In the genomic region with DNA sequence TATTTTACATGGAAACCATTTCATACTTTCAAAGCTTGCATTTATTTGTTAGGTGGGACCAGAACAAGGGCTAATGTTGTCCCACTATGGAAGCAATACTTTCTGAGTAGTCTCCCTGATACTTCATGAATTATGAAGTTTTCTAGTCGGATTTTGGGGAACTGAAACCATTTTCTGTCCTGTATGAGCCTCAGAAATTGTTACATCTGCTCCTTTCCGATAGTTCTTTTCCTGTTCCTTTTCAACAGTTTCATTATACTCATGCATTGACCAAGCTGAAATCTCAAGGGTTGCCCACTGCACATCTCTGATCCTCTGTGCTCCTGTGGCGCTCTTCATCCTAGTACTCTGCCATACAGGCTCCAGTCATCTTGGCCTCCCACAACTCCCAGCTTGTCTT, we compare ENCODE assay signal across 26 cellular contexts. TPM values are rescaled to one million over a fixed set of nuclear protein-coding genes. Genes with fewer than 3 reads are reported as not detected.
DNase-seq lines count a peak whose midpoint lies in the region; ATAC-seq, FAIRE-seq and TF ChIP-seq lines count a peak whose summit lies in the region.
"Had no signal": no experiment of that assay in that cellular context is flagged by ENCODE, and none has a peak within 500 bp of the region (broad histone marks: within the 10 kb centered on the region; RNA-seq: fewer than 3 reads in every experiment).

No MANE protein-coding gene starts in this region.

- H3K4me3 Mint-ChIP-seq in stimulated activated memory B cell treated with anti-CD40 and anti-IgM and Interleukin-4, amounts not matched to agents 10 μg/mL and 1 μg/mL and 100 μg/mL, for 72 hours, result no peak overlapping the region
- H3K4me3 Mint-ChIP-seq in activated CD4-positive, alpha-beta T cell treated with anti-CD3 and anti-CD28 coated beads, Interleukin-2, amount 10 ng/mL, durations not matched to agents 7 days and 5 days, result no peak overlapping the region
- H3K4me3 Mint-ChIP-seq: activated CD4-positive, alpha-beta memory T cell treated with anti-CD3 and anti-CD28 coated beads for 36 hours; CD8-positive, alpha-beta T cell had no signal

- H3K9me3 ChIP-seq in Karpas-422 (ENCODE audit: low read length), result no peaks in the 10 kb centered on the region
- H3K9me3 ChIP-seq in OCI-LY3 (ENCODE audit: insufficient read depth, low read length), result no peaks in the 10 kb centered on the region
- H3K9me3 ChIP-seq in small intestine (ENCODE audit: control insufficient read depth, low read depth), result no peaks in the 10 kb centered on the region
- H3K9me3 ChIP-seq: breast epithelium, thyroid gland had no signal

- peaks cover 65% of the 10 kb centered on the region for H3K27me3 Mint-ChIP-seq in stimulated activated memory B cell treated with anti-CD40 and anti-IgM and Interleukin-4, amounts not matched to agents 10 μg/mL and 1 μg/mL and 100 μg/mL, for 72 hours
- peaks cover 62% of the 10 kb centered on the region for H3K27me3 Mint-ChIP-seq in activated CD4-positive, alpha-beta T cell treated with anti-CD3 and anti-CD28 coated beads, Interleukin-2, amount 10 ng/mL, durations not matched to agents 7 days and 5 days

- FAIRE-seq in small intestine (lab: Jason Lieb, UNC), result no peak
- FAIRE-seq: G401.6, H54 had no signal

- H4K20me1 ChIP-seq in Karpas-422 (ENCODE audit: insufficient read depth, low read depth, low read length) (no peaks in the 10 kb centered on the region), OCI-LY3 (ENCODE audit: insufficient read depth, low read length) (no peaks in the 10 kb centered on the region)

- POLR2A ChIA-PET in activated CD4-positive, alpha-beta T cell treated with anti-CD3 and anti-CD28 coated beads, Interleukin-2, amount 10 ng/mL, durations not matched to agents 7 days and 5 days (lab: Charles Lee), result no interaction called here

- H3K4me2 ChIP-seq in Karpas-422 (ENCODE audit: low read depth, low read length, poor library complexity, severe bottlenecking), result no peak overlapping the region
- peak overlapping the region; percentile 59 for H3K4me2 ChIP-seq in OCI-LY3 (ENCODE audit: low read length)

- H3K9ac ChIP-seq in Karpas-422 (ENCODE audit: low read length) (no peak overlapping the region), OCI-LY3 (ENCODE audit: low read length) (no peak overlapping the region)

- H3K4me1 Mint-ChIP-seq in stimulated activated memory B cell treated with anti-CD40 and anti-IgM and Interleukin-4, amounts not matched to agents 10 μg/mL and 1 μg/mL and 100 μg/mL, for 72 hours, result peaks cover 10% of the 10 kb centered on the region
- no peaks in the 10 kb centered on the region for H3K4me1 Mint-ChIP-seq in activated CD4-positive, alpha-beta T cell treated with anti-CD3 and anti-CD28 coated beads, Interleukin-2, amount 10 ng/mL, durations not matched to agents 7 days and 5 days

- DNase-seq in Karpas-422 (peak; percentile 43), small intestine (no peak), glomerular visceral epithelial cell (ENCODE audit: extremely low spot score) (no peak)
- no peak for DNase-seq in activated CD4-positive, alpha-beta T cell treated with anti-CD3 and anti-CD28 coated beads, Interleukin-2, amount 10 ng/mL, durations not matched to agents 7 days and 5 days
- DNase-seq: activated CD4-positive, alpha-beta memory T cell treated with anti-CD3 and anti-CD28 coated beads for 36 hours; activated CD4-positive, CD25-positive, alpha-beta regulatory T cell; activated gamma-delta T cell; CD8-positive, alpha-beta T cell; glutamatergic neuron; kidney glomerular epithelial cell; NCI-H1417 treated with DMSO at 0.1 percent for 48 hours; NCI-H2107; NK-92 treated with Interleukin-12 subunit alpha and Interleukin-12 subunit beta, amount 100 ng/mL, for 24 hours; stimulated activated CD4-positive, alpha-beta T cell treated with anti-CD3 and anti-CD28 coated beads, Interleukin-2, amount 100 ng/mL, for 48 hours; stimulated activated naive CD8-positive, alpha-beta T cell treated with anti-CD3 and anti-CD28 coated beads, Interleukin-15, Interleukin-2, amounts not matched to agents 100 U/mL and 50 U/mL, for 24 hours; thyroid gland had no signal

- no peaks in the 10 kb centered on the region for H3K4me1 ChIP-seq in Karpas-422 (ENCODE audit: low read length)
- peaks cover 11% of the 10 kb centered on the region for H3K4me1 ChIP-seq in OCI-LY3 (ENCODE audit: low read length)
- no peaks in the 10 kb centered on the region for H3K4me1 ChIP-seq in small intestine (ENCODE audit: control insufficient read depth in 2 of 2, insufficient read depth in 1 of 2, low read depth in 1 of 2, low read length in 1 of 2)
- H3K4me1 ChIP-seq: breast epithelium had no signal

- no peak for TF ChIP-seq CTCF in OCI-LY3 (IDR thresholded peaks at IDR 0.05; ENCODE audit: low read depth, low read length)

- no peaks in the 10 kb centered on the region for H3K27me3 ChIP-seq in Karpas-422 (ENCODE audit: low read length)
- peaks cover 48% of the 10 kb centered on the region for H3K27me3 ChIP-seq in OCI-LY3 (ENCODE audit: low read depth, low read length)
- H3K27me3 ChIP-seq in small intestine (ENCODE audit: control insufficient read depth in 2 of 2, insufficient read depth in 2 of 2, low read length in 2 of 2), result peaks cover 0 to 15% of the 10 kb centered on the region in 2 donors
- H3K27me3 ChIP-seq: thyroid gland had no signal

- no peak overlapping the region for H2AFZ ChIP-seq in Karpas-422 (ENCODE audit: low read length)
- no peak overlapping the region for H2AFZ ChIP-seq in OCI-LY3 (ENCODE audit: low read depth, low read length)

- H3K4me3 ChIP-seq in Karpas-422 (ENCODE audit: low read length) (no peak overlapping the region), OCI-LY3 (ENCODE audit: low read length) (no peak overlapping the region), small intestine (ENCODE audit: low read depth in 1 of 2, low read length in 2 of 2) (no peak overlapping the region)
- H3K4me3 ChIP-seq: breast epithelium, skin epidermis, thyroid gland had no signal

- no peak overlapping the region for H3K27ac Mint-ChIP-seq in stimulated activated memory B cell treated with anti-CD40 and anti-IgM and Interleukin-4, amounts not matched to agents 10 μg/mL and 1 μg/mL and 100 μg/mL, for 72 hours
- no peak overlapping the region for H3K27ac Mint-ChIP-seq in activated CD4-positive, alpha-beta T cell treated with anti-CD3 and anti-CD28 coated beads, Interleukin-2, amount 10 ng/mL, durations not matched to agents 7 days and 5 days
- H3K27ac Mint-ChIP-seq: activated CD4-positive, alpha-beta memory T cell treated with anti-CD3 and anti-CD28 coated beads for 36 hours; CD8-positive, alpha-beta T cell had no signal

- CTCF ChIA-PET in activated CD4-positive, alpha-beta T cell treated with anti-CD3 and anti-CD28 coated beads, Interleukin-2, amount 10 ng/mL, durations not matched to agents 7 days and 5 days (lab: Charles Lee), result interaction anchor here (0.7 kb wide), 1 partner anchor 22 kb away, joined by 3 read pairs; no protein-coding TSS in a partner anchor

- ATAC-seq in GM18868 (IDR thresholded peaks at IDR 0.05; ENCODE audit: unreplicated experiment), result peak; percentile 59
- peak; percentile 51 for ATAC-seq in stimulated activated memory B cell treated with anti-CD40 and anti-IgM and Interleukin-4, amounts not matched to agents 10 μg/mL and 1 μg/mL and 100 μg/mL, for 72 hours
- ATAC-seq in HG03520 (IDR thresholded peaks at IDR 0.05; ENCODE audit: unreplicated experiment), result no peak
- ATAC-seq: CD8-positive, alpha-beta T cell; stimulated activated naive CD8-positive, alpha-beta T cell treated with anti-CD3 and anti-CD28 coated beads, Interleukin-15, Interleukin-2, amounts not matched to agents 100 U/mL and 50 U/mL, for 24 hours had no signal

- H3K9me2 ChIP-seq in Karpas-422 (replicated peaks; ENCODE audit: insufficient read depth, low read length), result no peaks in the 10 kb centered on the region

- H3K27ac ChIP-seq in Karpas-422 (ENCODE audit: low read length) (no peak overlapping the region), OCI-LY3 (ENCODE audit: low read length) (no peak overlapping the region), small intestine (ENCODE audit: low read depth in 1 of 2, low read length in 1 of 2) (no peak overlapping the region)
- H3K27ac ChIP-seq: breast epithelium, skin epidermis, thyroid gland had no signal

- peaks cover 15% of the 10 kb centered on the region for H3K9me3 Mint-ChIP-seq in stimulated activated memory B cell treated with anti-CD40 and anti-IgM and Interleukin-4, amounts not matched to agents 10 μg/mL and 1 μg/mL and 100 μg/mL, for 72 hours
- no peaks in the 10 kb centered on the region for H3K9me3 Mint-ChIP-seq in activated CD4-positive, alpha-beta T cell treated with anti-CD3 and anti-CD28 coated beads, Interleukin-2, amount 10 ng/mL, durations not matched to agents 7 days and 5 days
- H3K9me3 Mint-ChIP-seq: activated CD4-positive, alpha-beta memory T cell treated with anti-CD3 and anti-CD28 coated beads for 36 hours; CD8-positive, alpha-beta T cell had no signal

- no peaks in the 10 kb centered on the region for H3K79me2 ChIP-seq in Karpas-422 (ENCODE audit: low read length)
- H3K79me2 ChIP-seq in OCI-LY3 (ENCODE audit: low read length), result no peaks in the 10 kb centered on the region

- H3K36me3 ChIP-seq in Karpas-422 (ENCODE audit: insufficient read depth, low read length) (no peaks in the 10 kb centered on the region), OCI-LY3 (replicated peaks; ENCODE audit: low read depth, low read length) (no peaks in the 10 kb centered on the region), small intestine (ENCODE audit: control insufficient read depth in 2 of 2, insufficient read depth in 2 of 2, low read length in 2 of 2) (no peaks in the 10 kb centered on the region)
- H3K36me3 ChIP-seq: breast epithelium, thyroid gland had no signal

- WGBS in small intestine, 3 donors, result 70 to 75% (median 74%) methylated on average over 3 of the region's 3 CpGs

- no peaks in the 10 kb centered on the region for H3K36me3 Mint-ChIP-seq in stimulated activated memory B cell treated with anti-CD40 and anti-IgM and Interleukin-4, amounts not matched to agents 10 μg/mL and 1 μg/mL and 100 μg/mL, for 72 hours
- no peaks in the 10 kb centered on the region for H3K36me3 Mint-ChIP-seq in activated CD4-positive, alpha-beta T cell treated with anti-CD3 and anti-CD28 coated beads, Interleukin-2, amount 10 ng/mL, durations not matched to agents 7 days and 5 days (ENCODE audit: low read depth)
- H3K36me3 Mint-ChIP-seq: activated CD4-positive, alpha-beta memory T cell treated with anti-CD3 and anti-CD28 coated beads for 36 hours; CD8-positive, alpha-beta T cell had no signal

RNA-seq across cellular contexts. Expression of a gene that starts 31.5 kb away (rescaled TPM):
- not detected in 2 replicates for total RNA-seq in Karpas-422 (2014; rRNA removed; shearing (Covaris generic); ENCODE audit: low replicate concordance)
- under 1 TPM in 2 of 3 donors, not detected in 1; 0.67 to 0.76 TPM for polyA plus RNA-seq in small intestine
- total RNA-seq in activated CD4-positive, alpha-beta T cell treated with anti-CD3 and anti-CD28 coated beads, Interleukin-2, amount 10 ng/mL, durations not matched to agents 7 days and 5 days, result not detected
- total RNA-seq: activated CD4-positive, alpha-beta memory T cell treated with anti-CD3 and anti-CD28 coated beads for 36 hours; CD8-positive, alpha-beta T cell; lung microvascular endothelial cell; NCI-H460; thyroid gland had no signal
